Comparison of ENCODE assay signal across 10 cellular contexts in genomic region chr3:66469220-66469640, GRCh38. TPM values are rescaled to one million over a fixed set of nuclear protein-coding genes. Genes with fewer than 3 reads are reported as not detected.
DNase-seq lines count a peak whose midpoint lies in the region; ATAC-seq and TF ChIP-seq lines count a peak whose summit lies in the region.
"Had no signal": no experiment of that assay in that cellular context is flagged by ENCODE, and none has a peak within 500 bp of the region (broad histone marks: within the 10 kb centered on the region; RNA-seq: fewer than 3 reads in every experiment).

No MANE protein-coding gene starts in this region.

- peak overlapping the region; percentile 63 for H3K4me3 Mint-ChIP-seq in activated CD4-positive, alpha-beta T cell treated with anti-CD3 and anti-CD28 coated beads, Interleukin-2, amount 10 ng/mL, durations not matched to agents 24 days and 14 days
- H3K4me3 Mint-ChIP-seq in naive thymus-derived CD8-positive, alpha-beta T cell = no peak overlapping the region
- H3K4me3 Mint-ChIP-seq: central memory CD8-positive, alpha-beta T cell had no signal

- H3K4me3 ChIP-seq in smooth muscle cell = no peak overlapping the region

- POLR2A ChIA-PET in naive thymus-derived CD8-positive, alpha-beta T cell (lab: Charles Lee) = no interaction called here

- peaks cover 21% of the 10 kb centered on the region for H3K36me3 Mint-ChIP-seq in activated CD4-positive, alpha-beta T cell treated with anti-CD3 and anti-CD28 coated beads, Interleukin-2, amount 10 ng/mL, durations not matched to agents 24 days and 14 days (ENCODE audit: low read depth)
- no peaks in the 10 kb centered on the region for H3K36me3 Mint-ChIP-seq in naive thymus-derived CD8-positive, alpha-beta T cell

- peak; percentile 68 for ATAC-seq in HG02610 (IDR thresholded peaks at IDR 0.05; ENCODE audit: unreplicated experiment)
- ATAC-seq in naive thymus-derived CD8-positive, alpha-beta T cell = no peak
- ATAC-seq: SK-N-SH treated with all-trans-retinoic acid at 6 μM for 48 hours had no signal

- H3K79me2 ChIP-seq in smooth muscle cell (ENCODE audit: low read depth) = peaks cover 19% of the 10 kb centered on the region

- H3K4me1 ChIP-seq in smooth muscle cell (ENCODE audit: low read depth) = peaks cover 47% of the 10 kb centered on the region

- H3K27me3 ChIP-seq in smooth muscle cell (ENCODE audit: low read depth) = no peaks in the 10 kb centered on the region

- H3K9ac ChIP-seq in smooth muscle cell (ENCODE audit: low read depth) = peak overlapping the region; percentile 42

- peaks cover 68% of the 10 kb centered on the region for H3K4me1 Mint-ChIP-seq in activated CD4-positive, alpha-beta T cell treated with anti-CD3 and anti-CD28 coated beads, Interleukin-2, amount 10 ng/mL, durations not matched to agents 24 days and 14 days
- H3K4me1 Mint-ChIP-seq in naive thymus-derived CD8-positive, alpha-beta T cell = peaks cover 9 to 40% (median 14%) of the 10 kb centered on the region in 4 donors

- intact Hi-C loops in activated CD4-positive, alpha-beta T cell treated with anti-CD3 and anti-CD28 coated beads, Interleukin-2, amount 10 ng/mL, durations not matched to agents 24 days and 14 days (cut with micrococcal nuclease) = loop anchor here (2.0 to 5.0 kb wide), 3 partner anchors 14 to 166 kb away; no protein-coding TSS in a partner anchor

- TF ChIP-seq CTCF in smooth muscle cell (IDR thresholded peaks at IDR 0.05; ENCODE audit: borderline replicate concordance, insufficient read depth, poor library complexity, severe bottlenecking) = no peak

- H3K4me2 ChIP-seq in smooth muscle cell = peak overlapping the region; percentile 73

- peaks cover 13% of the 10 kb centered on the region for H4K20me1 ChIP-seq in smooth muscle cell (ENCODE audit: low read depth)

- peak; percentile 61 for DNase-seq in activated CD4-positive, alpha-beta T cell treated with anti-CD3 and anti-CD28 coated beads, Interleukin-2, amount 10 ng/mL, durations not matched to agents 24 days and 14 days
- no peak for DNase-seq in activated CD4-positive, alpha-beta T cell treated with anti-CD3 and anti-CD28 coated beads for 4 hours
- peak; percentile 11 for DNase-seq in MV-4-11 (lab: John Stamatoyannopoulos, UW)
- DNase-seq in smooth muscle cell (lab: John Stamatoyannopoulos, UW; ENCODE audit: unreplicated experiment) = no peak
- DNase-seq in COLO668 (lab: John Stamatoyannopoulos, UW; ENCODE audit: unreplicated experiment) = no peak
- no peak for DNase-seq in D341Med (ENCODE audit: low spot score)
- no peak for DNase-seq in naive thymus-derived CD8-positive, alpha-beta T cell

- H3K27me3 Mint-ChIP-seq in activated CD4-positive, alpha-beta T cell treated with anti-CD3 and anti-CD28 coated beads, Interleukin-2, amount 10 ng/mL, durations not matched to agents 24 days and 14 days = no peaks in the 10 kb centered on the region
- H3K27me3 Mint-ChIP-seq in naive thymus-derived CD8-positive, alpha-beta T cell = no peaks in the 10 kb centered on the region
- H3K27me3 Mint-ChIP-seq: central memory CD8-positive, alpha-beta T cell had no signal

- H3K9me3 ChIP-seq in smooth muscle cell (replicated peaks; ENCODE audit: low read depth) = no peaks in the 10 kb centered on the region

- H2AFZ ChIP-seq in smooth muscle cell (ENCODE audit: low read depth) = no peak overlapping the region

- H3F3A ChIP-seq in smooth muscle cell (ENCODE audit: low read depth) = no peaks in the 10 kb centered on the region

- H3K27ac ChIP-seq in smooth muscle cell (ENCODE audit: low read depth) = peak overlapping the region; percentile 86

- 49% methylated on average over 4 of the region's 4 CpGs for WGBS in smooth muscle cell (ENCODE audit: low lambda C conversion rate)

- H3K9me3 Mint-ChIP-seq in activated CD4-positive, alpha-beta T cell treated with anti-CD3 and anti-CD28 coated beads, Interleukin-2, amount 10 ng/mL, durations not matched to agents 24 days and 14 days = peaks cover 4% of the 10 kb centered on the region
- no peaks in the 10 kb centered on the region for H3K9me3 Mint-ChIP-seq in naive thymus-derived CD8-positive, alpha-beta T cell
- H3K9me3 Mint-ChIP-seq: central memory CD8-positive, alpha-beta T cell had no signal

- H3K27ac Mint-ChIP-seq in activated CD4-positive, alpha-beta T cell treated with anti-CD3 and anti-CD28 coated beads, Interleukin-2, amount 10 ng/mL, durations not matched to agents 24 days and 14 days = peak overlapping the region; percentile 81
- H3K27ac Mint-ChIP-seq in naive thymus-derived CD8-positive, alpha-beta T cell = no peak overlapping the region

- no peaks in the 10 kb centered on the region for H3K36me3 ChIP-seq in smooth muscle cell (ENCODE audit: low read depth)

RNA-seq across cellular contexts. Expression of gene LRIG1, which starts 31.6 kb away (rescaled TPM):
- 50.3 and 52.8 TPM in 2 replicates for total RNA-seq in activated CD4-positive, alpha-beta T cell treated with anti-CD3 and anti-CD28 coated beads, Interleukin-2, amount 10 ng/mL, durations not matched to agents 24 days and 14 days
- total RNA-seq in smooth muscle cell = 26.5 and 28.1 TPM in 2 replicates
- 22.9 and 31.3 TPM in 2 replicates for polyA plus RNA-seq in smooth muscle cell
- total RNA-seq in naive thymus-derived CD8-positive, alpha-beta T cell = 10 to 100 TPM; 11.1 to 11.7 TPM
- polyA plus RNA-seq in naive thymus-derived CD8-positive, alpha-beta T cell = 10 to 100 TPM in 1 of 3 donors, 1 to 10 TPM in 2; 4.9 to 13.0 (median 6.6) TPM

Comparison
In these comparisons a context has a peak if more than half of its experiments do, and no peak if none do; other contexts are left out.
1. DNase-seq: peak in activated CD4-positive, alpha-beta T cell treated with anti-CD3 and anti-CD28 coated beads, Interleukin-2, amount 10 ng/mL, durations not matched to agents 24 days and 14 days (single experiment) and MV-4-11 (single experiment); none in activated CD4-positive, alpha-beta T cell treated with anti-CD3 and anti-CD28 coated beads for 4 hours (0 of 2), smooth muscle cell (single experiment), COLO668 (single experiment), D341Med (single experiment) and naive thymus-derived CD8-positive, alpha-beta T cell (0 of 10).